In the genomic region with DNA sequence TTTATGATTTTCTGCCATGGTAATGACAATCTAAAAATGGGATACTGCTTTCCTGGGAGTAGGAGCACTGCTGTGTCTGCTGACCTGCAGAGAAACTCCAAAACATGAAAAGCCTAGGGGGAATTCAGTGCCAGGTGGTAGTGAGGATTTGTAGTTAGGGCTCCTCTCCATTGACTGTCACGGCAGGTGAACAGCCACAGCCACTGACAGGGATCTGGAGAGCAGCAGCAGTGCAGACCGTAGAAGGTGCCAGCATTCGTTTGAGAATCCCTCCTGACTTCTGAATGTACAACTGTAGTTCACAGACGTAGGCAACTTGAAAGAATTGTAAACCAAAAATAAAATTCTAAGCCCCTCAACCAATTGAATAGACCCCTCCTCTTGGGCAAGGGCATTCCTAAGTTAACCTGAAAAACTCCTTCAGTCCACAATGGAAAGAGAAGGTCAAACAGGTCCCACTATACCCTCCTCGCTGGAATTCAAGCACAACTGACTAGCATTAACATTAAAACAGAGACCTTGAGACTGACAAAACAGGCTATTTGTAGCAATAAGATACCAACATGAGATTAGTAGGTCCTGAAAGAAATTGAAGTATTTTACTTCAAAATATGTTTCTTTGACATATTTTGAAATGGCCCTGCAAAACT, we compare ENCODE assay signal across 15 cellular contexts.
DNase-seq lines count a peak whose midpoint lies in the region; ATAC-seq, FAIRE-seq and TF ChIP-seq lines count a peak whose summit lies in the region.
"Had no signal": no experiment of that assay in that cellular context is flagged by ENCODE, and none has a peak within 500 bp of the region (broad histone marks: within the 10 kb centered on the region; RNA-seq: fewer than 3 reads in every experiment).

No MANE protein-coding gene starts in this region.

- H3K4me3 ChIP-seq in iPS DF 6.9 (ENCODE audit: low read length) (no peak overlapping the region), pancreas (no peak overlapping the region), SK-N-SH (ENCODE audit: low read depth in 2 of 2, low read length in 1 of 2) (no peak overlapping the region), gastroesophageal sphincter (no peak overlapping the region), spleen (no peak overlapping the region)
- H3K4me3 ChIP-seq: Peyer's patch had no signal

- no peak overlapping the region for H2AFZ ChIP-seq in SK-N-SH (ENCODE audit: low read depth)

- no peak overlapping the region for H3K9ac ChIP-seq in SK-N-SH

- no CpG with 5 or more reads among the region's 5 CpGs for WGBS in iPS DF 6.9 (ENCODE audit: insufficient coverage, insufficient read length)
- 37 to 40% methylated on average over 5 of the region's 5 CpGs for WGBS in pancreas, 2 donors
- WGBS in SK-N-SH (ENCODE audit: low lambda C conversion rate) = 2% methylated on average over 5 of the region's 5 CpGs
- WGBS in gastroesophageal sphincter (ENCODE audit: low coverage in 1 of 2), 2 donors = 75 to 82% methylated on average over 3 to 5 of the region's 5 CpGs
- WGBS in spleen, 5 donors = 73 to 80% (median 76%) methylated on average over 5 of the region's 5 CpGs

- no peaks in the 10 kb centered on the region; the same call in 1 of the 2 replicates for H3K4me1 ChIP-seq in iPS DF 6.9 (ENCODE audit: control insufficient read depth, insufficient read depth, low read length)
- H3K4me1 ChIP-seq in pancreas = peaks cover 0 to 15% (median 0%) of the 10 kb centered on the region in 3 donors
- H3K4me1 ChIP-seq in SK-N-SH (ENCODE audit: control insufficient read depth in 1 of 2, insufficient read depth in 2 of 2, low read depth in 1 of 2, low read length in 1 of 2) = no peaks in the 10 kb centered on the region
- H3K4me1 ChIP-seq in gastroesophageal sphincter = no peaks in the 10 kb centered on the region
- no peaks in the 10 kb centered on the region for H3K4me1 ChIP-seq in spleen
- H3K4me1 ChIP-seq: Peyer's patch had no signal

- ATAC-seq in pancreas (peak; percentile 16 to 67 (median 60)), gastroesophageal sphincter (no peak)
- ATAC-seq: CD8-positive, alpha-beta T cell had no signal

- no peaks in the 10 kb centered on the region for H3K9me2 ChIP-seq in SK-N-SH

- FAIRE-seq in pancreas (lab: Jason Lieb, UNC) = no peak
- FAIRE-seq: D721Med, H54 had no signal

- H3K27me3 ChIP-seq in iPS DF 6.9 (ENCODE audit: control insufficient read depth, insufficient read depth, low read length) (no peaks in the 10 kb centered on the region), pancreas (no peaks in the 10 kb centered on the region), SK-N-SH (ENCODE audit: insufficient read depth) (no peaks in the 10 kb centered on the region), gastroesophageal sphincter (no peaks in the 10 kb centered on the region), spleen (replicated peaks in 1 of 7) (no peaks in the 10 kb centered on the region)
- H3K27me3 ChIP-seq: Peyer's patch had no signal

- TF ChIP-seq POLR2A in gastroesophageal sphincter (IDR thresholded peaks at IDR 0.05) (no peak), spleen (IDR thresholded peaks at IDR 0.05) (no peak)

- H3F3A ChIP-seq in SK-N-SH (replicated peaks; ENCODE audit: insufficient read depth) = no peaks in the 10 kb centered on the region

- H3K27ac ChIP-seq in iPS DF 6.9 (ENCODE audit: low read length) (peak overlapping the region; percentile 56), pancreas (peak overlapping the region in 1 of 4 donors; percentile 39), SK-N-SH (ENCODE audit: low read depth in 2 of 2, low read length in 1 of 2) (no peak overlapping the region), gastroesophageal sphincter (no peak overlapping the region), spleen (no peak overlapping the region)
- H3K27ac ChIP-seq: Peyer's patch had no signal

- H3K4me2 ChIP-seq in SK-N-SH = no peak overlapping the region

- TF ChIP-seq RAD21 in SK-N-SH (IDR thresholded peaks at IDR 0.05; ENCODE audit: low read length) = no peak

- TF ChIP-seq EP300 in SK-N-SH (IDR thresholded peaks at IDR 0.05; ENCODE audit: borderline replicate concordance in 1 of 2, low read depth in 1 of 2, low read length in 1 of 2) = no peak
- TF ChIP-seq EP300 in gastroesophageal sphincter (IDR thresholded peaks at IDR 0.05) = no peak

- POLR2A ChIA-PET in SK-N-SH (lab: Yijun Ruan, JAX) = no interaction called here

- H4K20me1 ChIP-seq in SK-N-SH (ENCODE audit: insufficient read depth) = no peaks in the 10 kb centered on the region

- no peaks in the 10 kb centered on the region for H3K36me3 ChIP-seq in iPS DF 6.9 (ENCODE audit: control insufficient read depth, insufficient read depth, low read length)
- no peaks in the 10 kb centered on the region for H3K36me3 ChIP-seq in pancreas
- H3K36me3 ChIP-seq in SK-N-SH (replicated peaks in 1 of 2; ENCODE audit: control insufficient read depth in 1 of 2, insufficient read depth in 2 of 2, low read length in 1 of 2) = no peaks in the 10 kb centered on the region
- no peaks in the 10 kb centered on the region for H3K36me3 ChIP-seq in gastroesophageal sphincter
- no peaks in the 10 kb centered on the region for H3K36me3 ChIP-seq in spleen
- H3K36me3 ChIP-seq: Peyer's patch had no signal

- CTCF ChIA-PET in SK-N-SH (lab: Yijun Ruan, JAX) = no interaction called here

- H3K9me3 ChIP-seq in iPS DF 6.9 (ENCODE audit: control insufficient read depth, insufficient read depth, low read length) = no peaks in the 10 kb centered on the region
- no peaks in the 10 kb centered on the region for H3K9me3 ChIP-seq in pancreas
- H3K9me3 ChIP-seq in SK-N-SH = no peaks in the 10 kb centered on the region
- H3K9me3 ChIP-seq in gastroesophageal sphincter = no peaks in the 10 kb centered on the region
- H3K9me3 ChIP-seq in spleen = peaks cover 0 to 11% (median 0%) of the 10 kb centered on the region in 8 donors
- H3K9me3 ChIP-seq: Peyer's patch had no signal

- intact Hi-C loops in pancreas (cut with DNase I) = no loop called here
- intact Hi-C loops in spleen (cut with DNase I; ENCODE audit: low total_unique reads) = no loop called here

- no peaks in the 10 kb centered on the region for H3K79me2 ChIP-seq in SK-N-SH (ENCODE audit: insufficient read depth)

- DNase-seq in NCI-H146 (lab: John Stamatoyannopoulos, UW) (peak; percentile 37), NCI-H69 (lab: John Stamatoyannopoulos, UW) (peak; percentile 70), iPS DF 6.9 (ENCODE audit: low read depth, low spot score) (no peak), pancreas (no peak), SK-N-SH (no peak), spleen (no peak)
- DNase-seq: CD8-positive, alpha-beta T cell; DMS79 treated with DMSO at 0.1 percent for 48 hours; NCI-H2029 treated with DMSO at 0.1 percent for 48 hours; NCI-H82; Peyer's patch; SHP77 had no signal

- TF ChIP-seq CTCF in pancreas (IDR thresholded peaks at IDR 0.05) (no peak), SK-N-SH (IDR thresholded peaks at IDR 0.05) (no peak), gastroesophageal sphincter (IDR thresholded peaks at IDR 0.05) (no peak), spleen (IDR thresholded peaks at IDR 0.05 in 8 of 11, conservative IDR thresholded peaks at IDR 0.05 in 3 of 11) (no peak)

TF ChIP-seq in SK-N-SH, 30 proteins besides CTCF, POLR2A, EP300 and RAD21 (continues in another document):
- TF ChIP-seq, protein P1, sequence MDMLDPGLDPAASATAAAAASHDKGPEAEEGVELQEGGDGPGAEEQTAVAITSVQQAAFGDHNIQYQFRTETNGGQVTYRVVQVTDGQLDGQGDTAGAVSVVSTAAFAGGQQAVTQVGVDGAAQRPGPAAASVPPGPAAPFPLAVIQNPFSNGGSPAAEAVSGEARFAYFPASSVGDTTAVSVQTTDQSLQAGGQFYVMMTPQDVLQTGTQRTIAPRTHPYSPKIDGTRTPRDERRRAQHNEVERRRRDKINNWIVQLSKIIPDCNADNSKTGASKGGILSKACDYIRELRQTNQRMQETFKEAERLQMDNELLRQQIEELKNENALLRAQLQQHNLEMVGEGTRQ (IDR thresholded peaks at IDR 0.05; ENCODE audit: borderline replicate concordance, low read depth, low read length) = no peak
- TF ChIP-seq TCF12 (IDR thresholded peaks at IDR 0.05) (no peak), GABPA (IDR thresholded peaks at IDR 0.05; ENCODE audit: low read depth) (no peak), RXRA (IDR thresholded peaks at IDR 0.05; ENCODE audit: borderline replicate concordance, low read depth) (no peak), FOXJ3 (CRISPR knock-in tag; IDR thresholded peaks at IDR 0.05) (no peak), ELF1 (IDR thresholded peaks at IDR 0.05) (no peak), RCOR1 (IDR thresholded peaks at IDR 0.05; ENCODE audit: low read length) (no peak), MXI1 (IDR thresholded peaks at IDR 0.05; ENCODE audit: low read depth, low read length) (no peak), GATA2 (CRISPR knock-in tag; IDR thresholded peaks at IDR 0.05) (no peak), NFIC (IDR thresholded peaks at IDR 0.05; ENCODE audit: borderline replicate concordance) (no peak)
- TF ChIP-seq, protein P2, sequence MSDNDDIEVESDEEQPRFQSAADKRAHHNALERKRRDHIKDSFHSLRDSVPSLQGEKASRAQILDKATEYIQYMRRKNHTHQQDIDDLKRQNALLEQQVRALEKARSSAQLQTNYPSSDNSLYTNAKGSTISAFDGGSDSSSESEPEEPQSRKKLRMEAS (IDR thresholded peaks at IDR 0.05; ENCODE audit: low read depth) = no peak
- TF ChIP-seq, protein P3, sequence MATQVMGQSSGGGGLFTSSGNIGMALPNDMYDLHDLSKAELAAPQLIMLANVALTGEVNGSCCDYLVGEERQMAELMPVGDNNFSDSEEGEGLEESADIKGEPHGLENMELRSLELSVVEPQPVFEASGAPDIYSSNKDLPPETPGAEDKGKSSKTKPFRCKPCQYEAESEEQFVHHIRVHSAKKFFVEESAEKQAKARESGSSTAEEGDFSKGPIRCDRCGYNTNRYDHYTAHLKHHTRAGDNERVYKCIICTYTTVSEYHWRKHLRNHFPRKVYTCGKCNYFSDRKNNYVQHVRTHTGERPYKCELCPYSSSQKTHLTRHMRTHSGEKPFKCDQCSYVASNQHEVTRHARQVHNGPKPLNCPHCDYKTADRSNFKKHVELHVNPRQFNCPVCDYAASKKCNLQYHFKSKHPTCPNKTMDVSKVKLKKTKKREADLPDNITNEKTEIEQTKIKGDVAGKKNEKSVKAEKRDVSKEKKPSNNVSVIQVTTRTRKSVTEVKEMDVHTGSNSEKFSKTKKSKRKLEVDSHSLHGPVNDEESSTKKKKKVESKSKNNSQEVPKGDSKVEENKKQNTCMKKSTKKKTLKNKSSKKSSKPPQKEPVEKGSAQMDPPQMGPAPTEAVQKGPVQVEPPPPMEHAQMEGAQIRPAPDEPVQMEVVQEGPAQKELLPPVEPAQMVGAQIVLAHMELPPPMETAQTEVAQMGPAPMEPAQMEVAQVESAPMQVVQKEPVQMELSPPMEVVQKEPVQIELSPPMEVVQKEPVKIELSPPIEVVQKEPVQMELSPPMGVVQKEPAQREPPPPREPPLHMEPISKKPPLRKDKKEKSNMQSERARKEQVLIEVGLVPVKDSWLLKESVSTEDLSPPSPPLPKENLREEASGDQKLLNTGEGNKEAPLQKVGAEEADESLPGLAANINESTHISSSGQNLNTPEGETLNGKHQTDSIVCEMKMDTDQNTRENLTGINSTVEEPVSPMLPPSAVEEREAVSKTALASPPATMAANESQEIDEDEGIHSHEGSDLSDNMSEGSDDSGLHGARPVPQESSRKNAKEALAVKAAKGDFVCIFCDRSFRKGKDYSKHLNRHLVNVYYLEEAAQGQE (IDR thresholded peaks at IDR 0.05; ENCODE audit: low read depth, low read length) = no peak

Comparison
In these comparisons a context has a peak if more than half of its experiments do, and no peak if none do; other contexts are left out.
1. DNase-seq: peak in NCI-H146 (single experiment) and NCI-H69 (single experiment); none in iPS DF 6.9 (single experiment), pancreas (0 of 6), SK-N-SH (single experiment) and spleen (single experiment).